Comparison of ENCODE assay signal across 16 cellular contexts in the genomic region with DNA sequence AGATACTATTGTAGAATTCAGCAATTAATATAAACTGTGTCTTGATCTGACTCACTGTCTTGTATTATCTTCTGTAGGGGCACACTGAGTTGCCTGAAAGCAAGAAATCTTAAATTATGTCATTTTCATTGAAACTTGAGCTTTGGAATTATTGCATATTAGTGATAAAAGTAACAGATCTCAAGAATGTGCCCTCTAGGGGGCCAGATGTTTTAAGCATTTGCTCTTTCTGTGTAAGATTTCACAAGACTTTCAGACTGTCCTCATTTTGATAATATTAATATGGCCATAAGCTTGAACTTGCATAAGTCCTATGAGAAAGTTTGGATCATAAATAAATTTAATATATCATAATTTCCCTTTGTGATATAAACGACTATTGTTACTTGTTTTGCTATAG. TPM values are rescaled to one million over a fixed set of nuclear protein-coding genes. Genes with fewer than 3 reads are reported as not detected.
DNase-seq lines count a peak whose midpoint lies in the region; ATAC-seq and TF ChIP-seq lines count a peak whose summit lies in the region.
"Had no signal": no experiment of that assay in that cellular context is flagged by ENCODE, and none has a peak within 500 bp of the region (broad histone marks: within the 10 kb centered on the region; RNA-seq: fewer than 3 reads in every experiment).

No MANE protein-coding gene starts in this region.

- TF ChIP-seq POLR2A in lower leg skin (IDR thresholded peaks at IDR 0.05) = no peak

- H3K4me3 Mint-ChIP-seq in HFFc6 = no peak overlapping the region
- H3K4me3 Mint-ChIP-seq: activated CD4-positive, alpha-beta T cell treated with anti-CD3 and anti-CD28 coated beads, Interleukin-2, amount 10 ng/mL, durations not matched to agents 7 days and 5 days; activated T-helper 1 cell treated with anti-CD3 and anti-CD28 coated beads, Interleukin-12 subunit alpha, Interleukin-12 subunit beta, Interleukin-2, Interleukin-4 antibody, amounts not matched to agents 30 ng/mL and 10 ng/mL and 1 ng/mL, durations not matched to agents 14 hours and 24 hours and 36 hours; CD4-positive, alpha-beta T cell; T-helper 1 cell treated with Interleukin-12 subunit alpha and Interleukin-12 subunit beta and Interleukin-4 antibody, amounts not matched to agents 30 μg/mL and 1 μg/mL, for 36 hours had no signal

- TF ChIP-seq CTCF in AG10803 (conservative IDR thresholded peaks at IDR 0.05; ENCODE audit: low read length) (peak; percentile 35), HFFc6 (IDR thresholded peaks at IDR 0.05) (peak; percentile 63), lower leg skin (IDR thresholded peaks at IDR 0.05) (no peak)

- H3K4me1 Mint-ChIP-seq in HFFc6 (ENCODE audit: low read depth) = no peaks in the 10 kb centered on the region
- H3K4me1 Mint-ChIP-seq: activated CD4-positive, alpha-beta T cell treated with anti-CD3 and anti-CD28 coated beads, Interleukin-2, amount 10 ng/mL, durations not matched to agents 7 days and 5 days had no signal

- H3K4me1 ChIP-seq in adipocyte (ENCODE audit: control insufficient read depth, insufficient read depth, low read length) = peaks cover 25% of the 10 kb centered on the region
- H3K4me1 ChIP-seq: body of pancreas had no signal

- H3K27me3 ChIP-seq in adipocyte (replicated peaks; ENCODE audit: control insufficient read depth, insufficient read depth, low read length) = no peaks in the 10 kb centered on the region

- no peak overlapping the region for H3K4me3 ChIP-seq in AG10803 (ENCODE audit: low read length)
- no peak overlapping the region for H3K4me3 ChIP-seq in adipocyte (ENCODE audit: low read length)
- no peak overlapping the region for H3K4me3 ChIP-seq in lower leg skin (ENCODE audit: low read depth, poor library complexity, severe bottlenecking)
- H3K4me3 ChIP-seq: body of pancreas had no signal

- no peak overlapping the region for H3K9ac ChIP-seq in adipocyte (ENCODE audit: low read length)

- intact Hi-C loops in lower leg skin (cut with DNase I; ENCODE audit: low total_unique reads) = no loop called here
- intact Hi-C loops in sciatic nerve (cut with DNase I) = no loop called here

- H3K9me3 ChIP-seq in adipocyte (ENCODE audit: control insufficient read depth, low read length) = no peaks in the 10 kb centered on the region
- H3K9me3 ChIP-seq: body of pancreas had no signal

- no peaks in the 10 kb centered on the region for H3K9me3 Mint-ChIP-seq in HFFc6
- H3K9me3 Mint-ChIP-seq: activated CD4-positive, alpha-beta T cell treated with anti-CD3 and anti-CD28 coated beads, Interleukin-2, amount 10 ng/mL, durations not matched to agents 7 days and 5 days; activated T-helper 1 cell treated with anti-CD3 and anti-CD28 coated beads, Interleukin-12 subunit alpha, Interleukin-12 subunit beta, Interleukin-2, Interleukin-4 antibody, amounts not matched to agents 30 ng/mL and 10 ng/mL and 1 ng/mL, durations not matched to agents 14 hours and 24 hours and 36 hours; CD4-positive, alpha-beta T cell; T-helper 1 cell treated with Interleukin-12 subunit alpha and Interleukin-12 subunit beta and Interleukin-4 antibody, amounts not matched to agents 30 μg/mL and 1 μg/mL, for 36 hours had no signal

- peaks cover under 1% of the 10 kb centered on the region; the same call in 1 of the 2 replicates for H3K27me3 Mint-ChIP-seq in HFFc6 (ENCODE audit: insufficient read depth)
- H3K27me3 Mint-ChIP-seq: activated CD4-positive, alpha-beta T cell treated with anti-CD3 and anti-CD28 coated beads, Interleukin-2, amount 10 ng/mL, durations not matched to agents 7 days and 5 days; CD4-positive, alpha-beta T cell had no signal

- peaks cover 53% of the 10 kb centered on the region for H3K36me3 ChIP-seq in adipocyte (ENCODE audit: control insufficient read depth, insufficient read depth, low read length, severe bottlenecking)

- H3K27ac Mint-ChIP-seq in HFFc6 = no peak overlapping the region
- H3K27ac Mint-ChIP-seq: activated CD4-positive, alpha-beta T cell treated with anti-CD3 and anti-CD28 coated beads, Interleukin-2, amount 10 ng/mL, durations not matched to agents 7 days and 5 days; activated T-helper 1 cell treated with anti-CD3 and anti-CD28 coated beads, Interleukin-12 subunit alpha, Interleukin-12 subunit beta, Interleukin-2, Interleukin-4 antibody, amounts not matched to agents 30 ng/mL and 10 ng/mL and 1 ng/mL, durations not matched to agents 14 hours and 24 hours and 36 hours; CD4-positive, alpha-beta T cell; T-helper 1 cell treated with Interleukin-12 subunit alpha and Interleukin-12 subunit beta and Interleukin-4 antibody, amounts not matched to agents 30 μg/mL and 1 μg/mL, for 36 hours had no signal

- 63 to 80% methylated on average over 1 of the region's 1 CpG for WGBS in lower leg skin, 2 donors

- DNase-seq in AG10803 (ENCODE audit: low read depth) = peak; percentile 43
- DNase-seq in HFFc6 = no peak
- peak; percentile 64 for DNase-seq in adipocyte (ENCODE audit: low read depth)
- DNase-seq in hepatic stellate cell (ENCODE audit: low spot score) = peak; percentile 4
- no peak for DNase-seq in lower leg skin (ENCODE audit: low spot score in 2 of 2)
- DNase-seq in COLO829 (ENCODE audit: low spot score) = no peak
- DNase-seq in sciatic nerve (ENCODE audit: low spot score) = no peak
- DNase-seq: activated CD4-positive, alpha-beta T cell treated with anti-CD3 and anti-CD28 coated beads, Interleukin-2, amount 10 ng/mL, durations not matched to agents 7 days and 5 days; body of pancreas; CD4-positive, alpha-beta T cell; NCI-H1930; stimulated activated CD4-positive, alpha-beta T cell treated with anti-CD3 and anti-CD28 coated beads, Interleukin-4, amount 100 ng/mL, for 1 hour; stimulated activated naive CD4-positive, alpha-beta T cell treated with Interleukin-2 at 50 U/mL for 16 hours had no signal

- no peak for ATAC-seq in sciatic nerve
- no peak for ATAC-seq in HG02642 (IDR thresholded peaks at IDR 0.05; ENCODE audit: poor library complexity, unreplicated experiment)
- ATAC-seq: body of pancreas had no signal

- H3K36me3 Mint-ChIP-seq in HFFc6 (ENCODE audit: low read depth) = peaks cover 32% of the 10 kb centered on the region

RNA-seq across cellular contexts. Expression of a gene that starts 55.5 kb away (rescaled TPM):
- total RNA-seq in HFFc6 (2021; fragmentation: NEBNext Ultra II Directional; extraction: Animal tissue kit (Norgen Biotek cat#: 25700)) = 10 to 100 TPM; 18.3 to 21.2 (median 19.4) TPM
- total RNA-seq in lower leg skin (10 to 100 TPM; 26.1 to 38.0 (median 34.8) TPM), sciatic nerve (29.4 TPM)

Comparison
In these comparisons a context has a peak if more than half of its experiments do, and no peak if none do; other contexts are left out.
1. DNase-seq: peak in AG10803 (single experiment), adipocyte (single experiment) and hepatic stellate cell (single experiment); none in HFFc6 (single experiment), lower leg skin (0 of 2), COLO829 (single experiment) and sciatic nerve (single experiment).
2. CTCF ChIP-seq: peak in AG10803 (single experiment) and HFFc6 (single experiment); none in lower leg skin (0 of 3).